10 cellular contexts compared by ENCODE assay signal in genomic region chr16:8960788-8961109, GRCh38. TPM values are rescaled to one million over a fixed set of nuclear protein-coding genes. Genes with fewer than 3 reads are reported as not detected.
A peak's percentile ranks its signal among the peaks of the same experiment; 100 is the strongest.
DNase-seq lines count a peak whose midpoint lies in the region; ATAC-seq and TF ChIP-seq lines count a peak whose summit lies in the region.
"Had no signal": no experiment of that assay in that cellular context is flagged by ENCODE, and none has a peak within 500 bp of the region (broad histone marks: within the 10 kb centered on the region; RNA-seq: fewer than 3 reads in every experiment).

No MANE protein-coding gene starts in this region.

- peaks cover 64% of the 10 kb centered on the region for H3K4me1 ChIP-seq in HUES6 (ENCODE audit: control insufficient read depth, insufficient read depth, low read length)

- H3K36me3 Mint-ChIP-seq in brain (no peaks in the 10 kb centered on the region), naive B cell (no peaks in the 10 kb centered on the region)

- H3K9me3 Mint-ChIP-seq in brain (no peaks in the 10 kb centered on the region), naive B cell (no peaks in the 10 kb centered on the region)

- no peak for TF ChIP-seq CTCF in AG10803 (conservative IDR thresholded peaks at IDR 0.05; ENCODE audit: low read length)
- no peak for TF ChIP-seq CTCF in brain (conservative IDR thresholded peaks at IDR 0.05)

- no peaks in the 10 kb centered on the region for H3K36me3 ChIP-seq in HUES6 (ENCODE audit: control insufficient read depth, insufficient read depth, low read length)

- no peak overlapping the region for H3K9ac ChIP-seq in HUES6 (ENCODE audit: low read length)

- H3K4me3 Mint-ChIP-seq in brain (peak overlapping the region; percentile 92 to 98 (median 94)), naive B cell (peak overlapping the region; percentile 83 to 95 (median 88))

- ATAC-seq in naive B cell (ENCODE audit: low read depth in 2 of 2) (no peak), GM18505 (IDR thresholded peaks at IDR 0.05; ENCODE audit: unreplicated experiment) (no peak)

- no peak for DNase-seq in AG10803 (ENCODE audit: low read depth)
- DNase-seq in naive B cell, result no peak
- no peak for DNase-seq in head of caudate nucleus
- no peak for DNase-seq in NCI-H446 treated with DMSO at 0.1 percent for 48 hours (lab: John Stamatoyannopoulos, UW)
- no peak for DNase-seq in SW 1271 (lab: John Stamatoyannopoulos, UW)
- DNase-seq: EL, NCI-H446 had no signal

- peak overlapping the region in 4 of 5 experiments; percentile 27 to 82 (median 53) for H3K27ac Mint-ChIP-seq in brain
- peak overlapping the region; percentile 67 to 98 (median 94) for H3K27ac Mint-ChIP-seq in naive B cell

- H3K9me3 ChIP-seq in HUES6 (ENCODE audit: control insufficient read depth, insufficient read depth, low read depth, low read length), result no peaks in the 10 kb centered on the region

- H3K27me3 ChIP-seq in HUES6 (ENCODE audit: control insufficient read depth, insufficient read depth, low read length), result no peaks in the 10 kb centered on the region

- H3K27me3 Mint-ChIP-seq in brain (peaks cover 8% of the 10 kb centered on the region), naive B cell (no peaks in the 10 kb centered on the region)

- peaks cover 67% of the 10 kb centered on the region for H3K4me1 Mint-ChIP-seq in brain
- peaks cover 59 to 71% (median 64%) of the 10 kb centered on the region in 3 donors for H3K4me1 Mint-ChIP-seq in naive B cell

- H3K27ac ChIP-seq in HUES6 (ENCODE audit: low read depth, low read length), result no peak overlapping the region

- intact Hi-C loops in head of caudate nucleus (cut with DNase I), result no loop called here

- H3K4me3 ChIP-seq in AG10803 (ENCODE audit: low read length) (peak overlapping the region; percentile 16; the same call in 1 of the 2 replicates), HUES6 (ENCODE audit: low read depth, low read length) (peak overlapping the region; percentile 21)

- no peak for TF ChIP-seq POLR2A in GM18505 (IDR thresholded peaks at IDR 0.05; ENCODE audit: borderline replicate concordance, extremely low read depth, insufficient read depth, insufficient read length)

RNA-seq across cellular contexts. Expression of gene USP7, which starts 3.0 kb away (rescaled TPM):
- polyA plus RNA-seq in brain (ENCODE audit: insufficient read depth, low read depth, low replicate concordance), result 63.5 TPM
- polyA plus RNA-seq in naive B cell (ENCODE audit: low read depth in 6 of 6), result 10 to 100 TPM in 4 of 6 donors, 1 to 10 TPM in 2; 4.4 to 21.5 (median 12.2) TPM
